Comparison of ENCODE assay signal across 8 cellular contexts in genomic region chr6:27867941-27868705, GRCh38. TPM values are rescaled to one million over a fixed set of nuclear protein-coding genes. Genes with fewer than 3 reads are reported as not detected.
DNase-seq lines count a peak whose midpoint lies in the region; ATAC-seq and TF ChIP-seq lines count a peak whose summit lies in the region.
"Had no signal": no experiment of that assay in that cellular context is flagged by ENCODE, and none has a peak within 500 bp of the region (broad histone marks: within the 10 kb centered on the region; RNA-seq: fewer than 3 reads in every experiment).

No MANE protein-coding gene starts in this region.

- peaks cover 58% of the 10 kb centered on the region for H3K4me1 Mint-ChIP-seq in activated naive CD8-positive, alpha-beta T cell treated with anti-CD3 and anti-CD28 coated beads, Interleukin-2, amount 10 ng/mL, durations not matched to agents 7 days and 5 days
- peaks cover 57 to 78% of the 10 kb centered on the region in 2 donors for H3K4me1 Mint-ChIP-seq in natural killer cell treated with Interleukin-12 subunit alpha and Interleukin-12 subunit beta and Interleukin-15 and Interleukin-18, amount 100 ng/mL, for 72 hours (ENCODE audit: low read depth in 2 of 2)

- no peak for ATAC-seq in activated naive CD8-positive, alpha-beta T cell treated with anti-CD3 and anti-CD28 coated beads, Interleukin-2, amount 10 ng/mL, durations not matched to agents 7 days and 5 days (ENCODE audit: low read depth)
- no peak for ATAC-seq in natural killer cell treated with Interleukin-12 subunit alpha and Interleukin-12 subunit beta and Interleukin-15 and Interleukin-18, amount 100 ng/mL, for 72 hours
- ATAC-seq in HG03469 (IDR thresholded peaks at IDR 0.05; ENCODE audit: unreplicated experiment) = no peak
- no peak for ATAC-seq in HG02571 (IDR thresholded peaks at IDR 0.05; ENCODE audit: unreplicated experiment)

- H3K9me2 ChIP-seq in MM.1S (replicated peaks; ENCODE audit: insufficient read depth, low read length) = no peaks in the 10 kb centered on the region

- TF ChIP-seq CTCF in MM.1S (IDR thresholded peaks at IDR 0.05; ENCODE audit: low read length) = no peak

- no peak overlapping the region for H3K9ac ChIP-seq in MM.1S (ENCODE audit: low read length)

- H3K4me3 Mint-ChIP-seq in activated naive CD8-positive, alpha-beta T cell treated with anti-CD3 and anti-CD28 coated beads, Interleukin-2, amount 10 ng/mL, durations not matched to agents 7 days and 5 days = peak overlapping the region; percentile 99
- peak overlapping the region; percentile 83 for H3K4me3 Mint-ChIP-seq in natural killer cell treated with Interleukin-12 subunit alpha and Interleukin-12 subunit beta and Interleukin-15 and Interleukin-18, amount 100 ng/mL, for 72 hours

- POLR2A ChIA-PET in activated naive CD8-positive, alpha-beta T cell treated with anti-CD3 and anti-CD28 coated beads, Interleukin-2, amount 10 ng/mL, durations not matched to agents 7 days and 5 days (lab: Charles Lee) = interaction anchor here (0.7 to 18.9 kb wide), 28 partner anchors 18 to 1847 kb away, joined by 3 to 2159 read pairs (median 39); a partner anchor contains a TSS

- no peaks in the 10 kb centered on the region for H4K20me1 ChIP-seq in MM.1S (ENCODE audit: insufficient read depth, low read length)

- H3K36me3 ChIP-seq in MM.1S (replicated peaks; ENCODE audit: insufficient read depth, low read length) = no peaks in the 10 kb centered on the region

- peak; percentile 18 for DNase-seq in EL
- DNase-seq in MM.1S = no peak
- no peak for DNase-seq in activated naive CD8-positive, alpha-beta T cell treated with anti-CD3 and anti-CD28 coated beads, Interleukin-2, amount 10 ng/mL, durations not matched to agents 7 days and 5 days
- no peak for DNase-seq in natural killer cell treated with Interleukin-12 subunit alpha and Interleukin-12 subunit beta and Interleukin-15 and Interleukin-18, amount 100 ng/mL, for 72 hours (ENCODE audit: low spot score)
- no peak for DNase-seq in H4 (ENCODE audit: low spot score)
- DNase-seq: RPMI8226 had no signal

- peaks cover 40% of the 10 kb centered on the region for H3F3A ChIP-seq in MM.1S (ENCODE audit: insufficient read depth, low read length)

- H3K27ac Mint-ChIP-seq in activated naive CD8-positive, alpha-beta T cell treated with anti-CD3 and anti-CD28 coated beads, Interleukin-2, amount 10 ng/mL, durations not matched to agents 7 days and 5 days = peak overlapping the region; percentile 100
- H3K27ac Mint-ChIP-seq in natural killer cell treated with Interleukin-12 subunit alpha and Interleukin-12 subunit beta and Interleukin-15 and Interleukin-18, amount 100 ng/mL, for 72 hours = peak overlapping the region; percentile 94 to 95

- H3K9me3 ChIP-seq in MM.1S (replicated peaks; ENCODE audit: insufficient read depth, low read length) = no peaks in the 10 kb centered on the region

- H3K4me3 ChIP-seq in MM.1S (ENCODE audit: low read length) = no peak overlapping the region

- H3K4me1 ChIP-seq in MM.1S (ENCODE audit: low read length) = peaks cover 11% of the 10 kb centered on the region

- H3K4me2 ChIP-seq in MM.1S (ENCODE audit: low read depth, low read length) = peak overlapping the region; percentile 65; the same call in 1 of the 2 replicates

- H3K27me3 Mint-ChIP-seq in activated naive CD8-positive, alpha-beta T cell treated with anti-CD3 and anti-CD28 coated beads, Interleukin-2, amount 10 ng/mL, durations not matched to agents 7 days and 5 days = no peaks in the 10 kb centered on the region
- no peaks in the 10 kb centered on the region for H3K27me3 Mint-ChIP-seq in natural killer cell treated with Interleukin-12 subunit alpha and Interleukin-12 subunit beta and Interleukin-15 and Interleukin-18, amount 100 ng/mL, for 72 hours

- no peaks in the 10 kb centered on the region for H3K9me3 Mint-ChIP-seq in activated naive CD8-positive, alpha-beta T cell treated with anti-CD3 and anti-CD28 coated beads, Interleukin-2, amount 10 ng/mL, durations not matched to agents 7 days and 5 days
- H3K9me3 Mint-ChIP-seq in natural killer cell treated with Interleukin-12 subunit alpha and Interleukin-12 subunit beta and Interleukin-15 and Interleukin-18, amount 100 ng/mL, for 72 hours = no peaks in the 10 kb centered on the region

- no peaks in the 10 kb centered on the region for H3K27me3 ChIP-seq in MM.1S (replicated peaks; ENCODE audit: insufficient read depth, low read length)

- H3K79me2 ChIP-seq in MM.1S (ENCODE audit: low read length) = no peaks in the 10 kb centered on the region

- peak overlapping the region; percentile 84; the same call in 1 of the 2 replicates for H3K27ac ChIP-seq in MM.1S (ENCODE audit: low read length)

- H3K36me3 Mint-ChIP-seq in activated naive CD8-positive, alpha-beta T cell treated with anti-CD3 and anti-CD28 coated beads, Interleukin-2, amount 10 ng/mL, durations not matched to agents 7 days and 5 days = no peaks in the 10 kb centered on the region
- no peaks in the 10 kb centered on the region for H3K36me3 Mint-ChIP-seq in natural killer cell treated with Interleukin-12 subunit alpha and Interleukin-12 subunit beta and Interleukin-15 and Interleukin-18, amount 100 ng/mL, for 72 hours

- H2AFZ ChIP-seq in MM.1S (ENCODE audit: low read length) = 0 out of 2 replicates have a peak overlapping the region, but pooled peaks have one; percentile 5

RNA-seq across cellular contexts. Expression of gene OR2B2, which starts 44.1 kb away (rescaled TPM):
- not detected for total RNA-seq in activated naive CD8-positive, alpha-beta T cell treated with anti-CD3 and anti-CD28 coated beads, Interleukin-2, amount 10 ng/mL, durations not matched to agents 7 days and 5 days
- total RNA-seq in natural killer cell treated with Interleukin-12 subunit alpha and Interleukin-12 subunit beta and Interleukin-15 and Interleukin-18, amount 100 ng/mL, for 72 hours = not detected
- not detected in 2 replicates for total RNA-seq in H4 (2014; rRNA removed; shearing (Covaris generic))
